In the genomic region with DNA sequence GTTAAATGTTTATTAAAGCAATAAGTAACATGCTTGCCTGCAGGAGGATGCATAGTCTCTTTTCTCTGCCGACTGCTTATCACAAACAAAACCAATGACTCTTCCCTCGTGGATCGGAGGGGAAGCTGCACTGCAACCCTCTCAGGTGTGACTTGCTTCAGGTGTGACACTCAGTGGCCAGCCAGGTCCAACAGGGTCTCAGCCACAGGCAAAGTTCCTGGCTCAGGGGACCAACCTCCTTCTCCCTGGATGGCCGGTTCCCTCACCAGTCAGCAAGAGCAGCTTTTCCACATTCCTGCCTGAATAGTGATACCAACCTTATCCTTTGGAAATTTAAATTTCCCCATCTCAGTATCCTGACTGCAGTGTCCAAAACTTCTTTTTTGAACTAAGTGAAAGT, we compare ENCODE assay signal across 32 cellular contexts.
"Had no signal": no experiment of that assay in that cellular context is flagged by ENCODE, and none has a peak within 500 bp of the region (broad histone marks: within the 10 kb centered on the region; RNA-seq: fewer than 3 reads in every experiment).

No MANE protein-coding gene starts in this region.

- H3K27me3 ChIP-seq: adrenal gland, body of pancreas, brain microvascular endothelial cell, breast epithelium had no signal

- H3K36me3 ChIP-seq: adrenal gland, brain microvascular endothelial cell, breast epithelium had no signal

- H3K9me3 ChIP-seq: adrenal gland, body of pancreas had no signal

- H3K27ac ChIP-seq: adrenal gland, body of pancreas, brain microvascular endothelial cell, breast epithelium, VCaP had no signal

- H3K27me3 Mint-ChIP-seq: activated B cell treated with CpG ODN at 0.5 μM for 24 hours; activated CD4-positive, alpha-beta memory T cell treated with anti-CD3 and anti-CD28 coated beads for 36 hours; activated CD8-positive, alpha-beta T cell treated with anti-CD3 and anti-CD28 coated beads for 36 hours; activated naive CD8-positive, alpha-beta T cell treated with anti-CD3 and anti-CD28 coated beads for 36 hours; T-cell; T-helper 17 cell had no signal

- H3K4me3 Mint-ChIP-seq: activated B cell treated with CpG ODN at 0.5 μM for 24 hours; activated CD4-positive, alpha-beta memory T cell treated with anti-CD3 and anti-CD28 coated beads for 36 hours; activated CD8-positive, alpha-beta T cell treated with anti-CD3 and anti-CD28 coated beads for 36 hours; activated naive CD4-positive, alpha-beta T cell treated with anti-CD3 and anti-CD28 coated beads for 36 hours; activated naive CD8-positive, alpha-beta T cell treated with anti-CD3 and anti-CD28 coated beads for 36 hours; activated T-cell treated with anti-CD3 and anti-CD28 coated beads, Interleukin-2, amount 50 U/mL, for 4 hours; activated T-cell treated with anti-CD3 and anti-CD28 coated beads, Interleukin-2, amount 50 U/mL, for 72 hours; activated T-helper 1 cell treated with anti-CD3 and anti-CD28 coated beads, Interleukin-12 subunit alpha, Interleukin-12 subunit beta, Interleukin-2, Interleukin-4 antibody, amounts not matched to agents 30 ng/mL and 10 ng/mL and 1 ng/mL, durations not matched to agents 14 hours and 24 hours and 36 hours; activated T-helper 17 cell treated with anti-CD3 and anti-CD28 coated beads, Interleukin-2, amount 50 U/mL, for 72 hours; T-cell; T-helper 17 cell had no signal

- H3K4me1 Mint-ChIP-seq: activated B cell treated with CpG ODN at 0.5 μM for 24 hours; activated naive CD8-positive, alpha-beta T cell treated with anti-CD3 and anti-CD28 coated beads for 36 hours; activated T-helper 17 cell treated with anti-CD3 and anti-CD28 coated beads, Interleukin-2, amount 50 U/mL, for 72 hours; T-cell; T-helper 17 cell had no signal

- H3K9me3 Mint-ChIP-seq: activated CD8-positive, alpha-beta T cell treated with anti-CD3 and anti-CD28 coated beads for 36 hours; activated naive CD4-positive, alpha-beta T cell treated with anti-CD3 and anti-CD28 coated beads for 36 hours; activated naive CD8-positive, alpha-beta T cell treated with anti-CD3 and anti-CD28 coated beads for 36 hours; activated T-cell treated with anti-CD3 and anti-CD28 coated beads, Interleukin-2, amount 50 U/mL, for 4 hours; activated T-helper 1 cell treated with anti-CD3 and anti-CD28 coated beads, Interleukin-12 subunit alpha, Interleukin-12 subunit beta, Interleukin-2, Interleukin-4 antibody, amounts not matched to agents 30 ng/mL and 10 ng/mL and 1 ng/mL, durations not matched to agents 14 hours and 24 hours and 36 hours; T-cell had no signal

- DNase-seq: activated B cell treated with CpG ODN at 0.5 μM for 24 hours; activated CD4-positive, alpha-beta memory T cell treated with anti-CD3 and anti-CD28 coated beads for 36 hours; activated CD4-positive, alpha-beta T cell treated with anti-CD3 and anti-CD28 coated beads for 4 hours; activated CD4-positive, alpha-beta T cell treated with anti-CD3 and anti-CD28 coated beads, Interleukin-2, amount 50 U/mL, for 1 hour; activated CD4-positive, alpha-beta T cell treated with anti-CD3 and anti-CD28 coated beads, Interleukin-2, amount 50 U/mL, for 4 hours; activated CD4-positive, CD25-positive, alpha-beta regulatory T cell treated with anti-CD3 and anti-CD28 coated beads, Interleukin-2, amount 50 U/mL, for 72 hours; activated CD8-positive, alpha-beta memory T cell treated with anti-CD3 and anti-CD28 coated beads, Interleukin-2, amount 50 U/mL, for 4 hours; activated CD8-positive, alpha-beta T cell treated with anti-CD3 and anti-CD28 coated beads for 36 hours; activated effector memory CD4-positive, alpha-beta T cell treated with anti-CD3 and anti-CD28 coated beads, Interleukin-2, amount 50 U/mL, for 16 hours; activated gamma-delta T cell treated with Interleukin-2 at 50 U/mL for 16 hours; activated naive CD4-positive, alpha-beta T cell; activated naive CD4-positive, alpha-beta T cell treated with anti-CD3 and anti-CD28 coated beads for 36 hours; activated naive CD4-positive, alpha-beta T cell treated with anti-CD3 and anti-CD28 coated beads, Interleukin-2, amount 50 U/mL, for 16 hours; activated naive CD8-positive, alpha-beta T cell treated with anti-CD3 and anti-CD28 coated beads for 36 hours; activated T-cell treated with anti-CD3 and anti-CD28 coated beads for 4 hours; activated T-cell treated with anti-CD3 and anti-CD28 coated beads, Interleukin-2, amount 50 U/mL, for 1 hour; activated T-cell treated with anti-CD3 and anti-CD28 coated beads, Interleukin-2, amount 50 U/mL, for 4 hours; activated T-cell treated with anti-CD3 and anti-CD28 coated beads, Interleukin-2, amount 50 U/mL, for 72 hours; adrenal gland; amniotic stem cell; aorta; body of pancreas; brain microvascular endothelial cell; central memory CD4-positive, alpha-beta T cell; T-cell; T-helper 17 cell; T1000 had no signal

- H3K27ac Mint-ChIP-seq: activated B cell treated with CpG ODN at 0.5 μM for 24 hours; activated CD4-positive, alpha-beta memory T cell treated with anti-CD3 and anti-CD28 coated beads for 36 hours; activated CD8-positive, alpha-beta T cell treated with anti-CD3 and anti-CD28 coated beads for 36 hours; activated naive CD4-positive, alpha-beta T cell treated with anti-CD3 and anti-CD28 coated beads for 36 hours; activated naive CD4-positive, alpha-beta T cell treated with anti-CD3 and anti-CD28 coated beads, Interleukin-2, amount 50 U/mL, for 72 hours; activated naive CD8-positive, alpha-beta T cell treated with anti-CD3 and anti-CD28 coated beads for 36 hours; activated T-cell treated with anti-CD3 and anti-CD28 coated beads, Interleukin-2, amount 50 U/mL, for 72 hours; activated T-helper 1 cell treated with anti-CD3 and anti-CD28 coated beads, Interleukin-12 subunit alpha, Interleukin-12 subunit beta, Interleukin-2, Interleukin-4 antibody, amounts not matched to agents 30 ng/mL and 10 ng/mL and 1 ng/mL, durations not matched to agents 14 hours and 24 hours and 36 hours; activated T-helper 17 cell treated with anti-CD3 and anti-CD28 coated beads, Interleukin-2, amount 50 U/mL, for 72 hours; T-cell; T-helper 17 cell had no signal

- H3K4me3 ChIP-seq: adrenal gland, body of pancreas, breast epithelium had no signal

- ATAC-seq: activated CD8-positive, alpha-beta T cell treated with anti-CD3 and anti-CD28 coated beads for 36 hours; activated naive CD4-positive, alpha-beta T cell treated with anti-CD3 and anti-CD28 coated beads, Interleukin-2, amount 50 U/mL, for 72 hours; activated T-cell treated with anti-CD3 and anti-CD28 coated beads, Interleukin-2, amount 50 U/mL, for 4 hours; activated T-cell treated with anti-CD3 and anti-CD28 coated beads, Interleukin-2, amount 50 U/mL, for 72 hours; activated T-helper 17 cell treated with anti-CD3 and anti-CD28 coated beads, Interleukin-2, amount 50 U/mL, for 72 hours; body of pancreas; T-cell; T-helper 17 cell had no signal

- H3K36me3 Mint-ChIP-seq: activated CD4-positive, alpha-beta memory T cell treated with anti-CD3 and anti-CD28 coated beads for 36 hours; activated naive CD4-positive, alpha-beta T cell treated with anti-CD3 and anti-CD28 coated beads, Interleukin-2, amount 50 U/mL, for 72 hours; activated naive CD8-positive, alpha-beta T cell treated with anti-CD3 and anti-CD28 coated beads for 36 hours; T-cell had no signal

- H3K4me1 ChIP-seq: adrenal gland, body of pancreas, breast epithelium had no signal
